In genomic region chr1:157043685-157044084, GRCh38 we compare ENCODE assay signal across 11 cellular contexts. TPM values are rescaled to one million over a fixed set of nuclear protein-coding genes. Genes with fewer than 3 reads are reported as not detected.
A peak's percentile ranks its signal among the peaks of the same experiment; 100 is the strongest.
DNase-seq lines count a peak whose midpoint lies in the region; ATAC-seq and TF ChIP-seq lines count a peak whose summit lies in the region.
"Had no signal": no experiment of that assay in that cellular context is flagged by ENCODE, and none has a peak within 500 bp of the region (broad histone marks: within the 10 kb centered on the region; RNA-seq: fewer than 3 reads in every experiment).

No MANE protein-coding gene starts in this region.

- H3K36me3 ChIP-seq in left lung (no peaks in the 10 kb centered on the region), transverse colon (no peaks in the 10 kb centered on the region)
- H3K36me3 ChIP-seq: Peyer's patch had no signal

- no peaks in the 10 kb centered on the region for H3K9me3 ChIP-seq in left lung
- H3K9me3 ChIP-seq in transverse colon = no peaks in the 10 kb centered on the region
- H3K9me3 ChIP-seq in T-helper 17 cell (ENCODE audit: control insufficient read depth, low read length, poor library complexity, severe bottlenecking) = no peaks in the 10 kb centered on the region
- H3K9me3 ChIP-seq: Peyer's patch had no signal

- H3K4me1 ChIP-seq in left lung (peaks cover 31 to 54% of the 10 kb centered on the region in 2 donors), transverse colon (peaks cover 13 to 62% (median 36%) of the 10 kb centered on the region in 4 donors)

- H3K4me3 Mint-ChIP-seq in activated CD4-positive, alpha-beta T cell treated with anti-CD3 and anti-CD28 coated beads, Interleukin-2, amount 10 ng/mL, durations not matched to agents 7 days and 5 days = no peak overlapping the region
- peak overlapping the region; percentile 95 for H3K4me3 Mint-ChIP-seq in MCF 10A (ENCODE audit: unreplicated experiment)
- no peak overlapping the region for H3K4me3 Mint-ChIP-seq in T-helper 17 cell
- H3K4me3 Mint-ChIP-seq: activated CD4-positive, alpha-beta memory T cell treated with anti-CD3 and anti-CD28 coated beads, Interleukin-2, amount 10 ng/mL, durations not matched to agents 7 days and 5 days had no signal

- intact Hi-C loops in MCF 10A (cut with micrococcal nuclease) = no loop called here
- intact Hi-C loops in left lung (cut with DNase I) = no loop called here
- intact Hi-C loops in transverse colon (cut with DNase I; ENCODE audit: low total_unique reads) = no loop called here

- no peak for DNase-seq in activated CD4-positive, alpha-beta T cell treated with anti-CD3 and anti-CD28 coated beads, Interleukin-2, amount 10 ng/mL, durations not matched to agents 7 days and 5 days
- no peak for DNase-seq in activated CD4-positive, alpha-beta T cell treated with anti-CD3 and anti-CD28 coated beads for 48 hours
- DNase-seq in MCF 10A (ENCODE audit: unreplicated experiment) (no peak), left lung (no peak), transverse colon (no peak), T-helper 17 cell (no peak), AG08396 (ENCODE audit: low spot score) (no peak)
- no peak for DNase-seq in stimulated activated CD4-positive, alpha-beta T cell treated with anti-CD3 and anti-CD28 coated beads, Interleukin-2, amount 100 ng/mL, for 24 hours
- DNase-seq: activated CD4-positive, alpha-beta memory T cell treated with anti-CD3 and anti-CD28 coated beads, Interleukin-2, amount 10 ng/mL, durations not matched to agents 7 days and 5 days; Peyer's patch had no signal

- TF ChIP-seq CTCF in MCF 10A (IDR thresholded peaks at IDR 0.05; ENCODE audit: unreplicated experiment) = no peak
- no peak for TF ChIP-seq CTCF in left lung (IDR thresholded peaks at IDR 0.05)
- TF ChIP-seq CTCF in transverse colon (IDR thresholded peaks at IDR 0.05) = no peak

- peaks cover 81% of the 10 kb centered on the region for H3K27me3 Mint-ChIP-seq in activated CD4-positive, alpha-beta T cell treated with anti-CD3 and anti-CD28 coated beads, Interleukin-2, amount 10 ng/mL, durations not matched to agents 7 days and 5 days
- H3K27me3 Mint-ChIP-seq in MCF 10A (ENCODE audit: insufficient read depth, unreplicated experiment) = no peaks in the 10 kb centered on the region
- H3K27me3 Mint-ChIP-seq in T-helper 17 cell = peaks cover 67% of the 10 kb centered on the region

- TF ChIP-seq POLR2A in transverse colon (IDR thresholded peaks at IDR 0.05) = no peak

- WGBS in transverse colon (ENCODE audit: low coverage in 1 of 2), 2 donors = 20 to 68% methylated on average over 1 to 2 of the region's 2 CpGs

- peak overlapping the region; percentile 39 for H3K27ac Mint-ChIP-seq in activated CD4-positive, alpha-beta T cell treated with anti-CD3 and anti-CD28 coated beads, Interleukin-2, amount 10 ng/mL, durations not matched to agents 7 days and 5 days
- H3K27ac Mint-ChIP-seq in MCF 10A (ENCODE audit: low read depth, unreplicated experiment) (peak overlapping the region; percentile 91), T-helper 17 cell (no peak overlapping the region)
- H3K27ac Mint-ChIP-seq: activated CD4-positive, alpha-beta memory T cell treated with anti-CD3 and anti-CD28 coated beads, Interleukin-2, amount 10 ng/mL, durations not matched to agents 7 days and 5 days had no signal

- peaks cover 12% of the 10 kb centered on the region for H3K4me1 Mint-ChIP-seq in activated CD4-positive, alpha-beta T cell treated with anti-CD3 and anti-CD28 coated beads, Interleukin-2, amount 10 ng/mL, durations not matched to agents 7 days and 5 days
- H3K4me1 Mint-ChIP-seq in MCF 10A (ENCODE audit: insufficient read depth, unreplicated experiment) (peaks cover 55% of the 10 kb centered on the region), T-helper 17 cell (peaks cover 15% of the 10 kb centered on the region)

- no TSS peak for BruUV-seq in MCF 10A (replicated peaks; lab: Mats Ljungman, UMichigan)

- H3K27ac ChIP-seq in left lung (no peak overlapping the region), transverse colon (no peak overlapping the region)
- H3K27ac ChIP-seq: Peyer's patch had no signal

- no peaks in the 10 kb centered on the region for H3K9me3 Mint-ChIP-seq in activated CD4-positive, alpha-beta T cell treated with anti-CD3 and anti-CD28 coated beads, Interleukin-2, amount 10 ng/mL, durations not matched to agents 7 days and 5 days
- H3K9me3 Mint-ChIP-seq in MCF 10A (ENCODE audit: unreplicated experiment) = no peaks in the 10 kb centered on the region
- H3K9me3 Mint-ChIP-seq: activated CD4-positive, alpha-beta memory T cell treated with anti-CD3 and anti-CD28 coated beads, Interleukin-2, amount 10 ng/mL, durations not matched to agents 7 days and 5 days had no signal

- no peak for TF ChIP-seq EP300 in transverse colon (IDR thresholded peaks at IDR 0.05; ENCODE audit: low read depth)

- no peak for ATAC-seq in left lung
- ATAC-seq in T-helper 17 cell = no peak

- H3K4me3 ChIP-seq in left lung (peak overlapping the region; percentile 45 to 63), transverse colon (peak overlapping the region in 3 of 4 donors; percentile 68 to 87 (median 76))

- POLR2A ChIA-PET in activated CD4-positive, alpha-beta T cell treated with anti-CD3 and anti-CD28 coated beads, Interleukin-2, amount 10 ng/mL, durations not matched to agents 7 days and 5 days (lab: Charles Lee) = no interaction called here
- POLR2A ChIA-PET in MCF 10A (lab: Yijun Ruan, JAX) = interaction anchor here (0.6 to 1.3 kb wide), 3 partner anchors 8 to 343 kb away, joined by 3 read pairs; no protein-coding TSS in a partner anchor

- CTCF ChIA-PET in activated CD4-positive, alpha-beta T cell treated with anti-CD3 and anti-CD28 coated beads, Interleukin-2, amount 10 ng/mL, durations not matched to agents 7 days and 5 days (lab: Charles Lee) = no interaction called here
- CTCF ChIA-PET in MCF 10A (lab: Yijun Ruan, JAX) = interaction anchor here (0.6 to 1.9 kb wide), 9 partner anchors 8 to 152 kb away, joined by 3 to 9 read pairs (median 3); no protein-coding TSS in a partner anchor

- in situ Hi-C loops in transverse colon (cut with MboI; ENCODE audit: low pct_ligation_motif_present in 1 of 4, low pct_unique_long_range_greater_than_20kb in 1 of 4, low sequenced_read_pairs in 3 of 4) = no loop called here

- peaks cover 3% of the 10 kb centered on the region for H3K36me3 Mint-ChIP-seq in activated CD4-positive, alpha-beta T cell treated with anti-CD3 and anti-CD28 coated beads, Interleukin-2, amount 10 ng/mL, durations not matched to agents 7 days and 5 days (ENCODE audit: low read depth)
- H3K36me3 Mint-ChIP-seq in MCF 10A (ENCODE audit: insufficient read depth, unreplicated experiment) (peaks cover 5% of the 10 kb centered on the region), T-helper 17 cell (ENCODE audit: low read depth) (peaks cover 3% of the 10 kb centered on the region)

- peaks cover 0 to 3% of the 10 kb centered on the region in 2 donors for H3K27me3 ChIP-seq in left lung
- H3K27me3 ChIP-seq in transverse colon = no peaks in the 10 kb centered on the region
- H3K27me3 ChIP-seq: Peyer's patch had no signal

RNA-seq across cellular contexts. Expression of gene ARHGEF11, which starts 1.9 kb away (rescaled TPM):
- 10 to 100 TPM; 33.9 to 38.5 TPM for total RNA-seq in activated CD4-positive, alpha-beta T cell treated with anti-CD3 and anti-CD28 coated beads, Interleukin-2, amount 10 ng/mL, durations not matched to agents 7 days and 5 days
- total RNA-seq in MCF 10A (2022) = 34.5 and 38.5 TPM in 2 replicates
- 10 to 100 TPM; 35.8 to 53.4 TPM for total RNA-seq in left lung
- 10 to 100 TPM; 52.6 to 82.8 (median 62.1) TPM for total RNA-seq in transverse colon
- 10 to 100 TPM; 16.5 to 28.0 TPM for total RNA-seq in T-helper 17 cell

RNA-seq across cellular contexts. Expression of gene ETV3L, which starts 55.9 kb away (rescaled TPM):
- not detected for total RNA-seq in activated CD4-positive, alpha-beta T cell treated with anti-CD3 and anti-CD28 coated beads, Interleukin-2, amount 10 ng/mL, durations not matched to agents 7 days and 5 days
- total RNA-seq in MCF 10A (2022) (not detected in 2 replicates), left lung (not detected), transverse colon (not detected), T-helper 17 cell (under 1 TPM in 1 of 2 donors, not detected in 1; 0.15 TPM)
- total RNA-seq: activated CD4-positive, alpha-beta memory T cell treated with anti-CD3 and anti-CD28 coated beads, Interleukin-2, amount 10 ng/mL, durations not matched to agents 7 days and 5 days; LHCN-M2; Peyer's patch had no signal
